Comparison of ENCODE assay signal across 8 cellular contexts in genomic region chr1:180229483-180230415, GRCh38. TPM values are rescaled to one million over a fixed set of nuclear protein-coding genes. Genes with fewer than 3 reads are reported as not detected.
DNase-seq lines count a peak whose midpoint lies in the region; ATAC-seq, FAIRE-seq and TF ChIP-seq lines count a peak whose summit lies in the region.

Gene LHX4, plus strand, starts transcription at chr1:180230264. Its CDS starts 266 bp downstream, at chr1:180230530.

- H3K9ac ChIP-seq in NT2/D1 (ENCODE audit: insufficient read length, low read depth) (peak within 1 kb of the TSS; percentile 68), astrocyte (ENCODE audit: low read length) (peak within 1 kb of the TSS; percentile 41), iPS-18a (ENCODE audit: low read length) (peak within 1 kb of the TSS; percentile 52)

- H4K20me1 ChIP-seq in astrocyte (ENCODE audit: insufficient read depth, low read length) = peaks cover 25% of the 10 kb centered on the region

- WGBS in small intestine, 3 donors = 0 to 1% (median 1%) methylated on average over 59 to 104 of the region's 105 CpGs

- H3K27me3 ChIP-seq in NT2/D1 (ENCODE audit: insufficient read depth, insufficient read length) (peaks cover 94% of the 10 kb centered on the region), astrocyte (ENCODE audit: insufficient read depth, low read length) (peaks cover 89% of the 10 kb centered on the region), iPS-18a (ENCODE audit: control insufficient read depth, insufficient read depth, low read length) (peaks cover 90% of the 10 kb centered on the region), small intestine (ENCODE audit: control insufficient read depth in 2 of 2, insufficient read depth in 2 of 2, low read length in 2 of 2) (peaks cover 20 to 54% of the 10 kb centered on the region in 2 donors)

- H3K36me3 ChIP-seq in NT2/D1 (ENCODE audit: insufficient read depth, insufficient read length, low read length) (no peaks in the 10 kb centered on the region), astrocyte (ENCODE audit: insufficient read depth, low read length) (no peaks in the 10 kb centered on the region), iPS-18a (ENCODE audit: control insufficient read depth, low read depth, low read length) (no peaks in the 10 kb centered on the region), small intestine (ENCODE audit: control insufficient read depth in 2 of 2, insufficient read depth in 2 of 2, low read length in 2 of 2) (no peaks in the 10 kb centered on the region)

- peak; percentile 50 for ATAC-seq in HG02885 (IDR thresholded peaks at IDR 0.05; ENCODE audit: poor library complexity, unreplicated experiment)

- TF ChIP-seq CTCF in astrocyte (IDR thresholded peaks at IDR 0.05; ENCODE audit: insufficient read depth, low read depth, low read length) = no peak

- H3K4me1 Mint-ChIP-seq in astrocyte (ENCODE audit: low read depth, unreplicated experiment) = peaks cover 2% of the 10 kb centered on the region

- no peak for FAIRE-seq in astrocyte (lab: Jason Lieb, UNC)
- FAIRE-seq in small intestine (lab: Jason Lieb, UNC) = no peak

- peak within 1 kb of the TSS; percentile 95 for H3K4me2 ChIP-seq in astrocyte (ENCODE audit: low read length)

- H3K4me3 ChIP-seq in NT2/D1 (ENCODE audit: insufficient read length, low read depth) = peak within 1 kb of the TSS; percentile 58
- H3K4me3 ChIP-seq in astrocyte (ENCODE audit: insufficient read depth, low read depth, low read length) = peak within 1 kb of the TSS; percentile 57
- peak within 1 kb of the TSS; percentile 80 for H3K4me3 ChIP-seq in iPS-18a (ENCODE audit: low read length)
- peak within 1 kb of the TSS; percentile 34 to 71 for H3K4me3 ChIP-seq in small intestine (ENCODE audit: low read depth in 1 of 2, low read length in 2 of 2)

- no peak within 1 kb of the TSS for H3K27ac Mint-ChIP-seq in astrocyte (ENCODE audit: unreplicated experiment)

- H3K27me3 Mint-ChIP-seq in astrocyte (ENCODE audit: low read depth, unreplicated experiment) = peaks cover 69% of the 10 kb centered on the region

- peak; percentile 16 for DNase-seq in GF-D8 (lab: John Stamatoyannopoulos, UW)
- no peak for DNase-seq in NT2/D1 (ENCODE audit: low read depth, low spot score)
- no peak for DNase-seq in astrocyte (ENCODE audit: low read depth)
- DNase-seq in small intestine = no peak
- DNase-seq in NCI-H1694 (lab: John Stamatoyannopoulos, UW) = no peak
- no peak for DNase-seq in Ammon's horn (ENCODE audit: low spot score)

- H3K36me3 Mint-ChIP-seq in astrocyte (ENCODE audit: low read depth, unreplicated experiment) = peaks cover 2% of the 10 kb centered on the region

- H3K4me1 ChIP-seq in NT2/D1 (ENCODE audit: insufficient read depth, insufficient read length) (peaks cover 29% of the 10 kb centered on the region), astrocyte (ENCODE audit: insufficient read depth, low read length) (peaks cover 18% of the 10 kb centered on the region), iPS-18a (ENCODE audit: control insufficient read depth, low read depth, low read length) (peaks cover 20% of the 10 kb centered on the region), small intestine (ENCODE audit: control insufficient read depth in 2 of 2, insufficient read depth in 1 of 2, low read depth in 1 of 2, low read length in 1 of 2) (peaks cover 4 to 5% of the 10 kb centered on the region in 2 donors)

- H3K79me2 ChIP-seq in astrocyte (ENCODE audit: insufficient read depth, low read length) = no peaks in the 10 kb centered on the region

- H3K27ac ChIP-seq in astrocyte (ENCODE audit: low read depth, low read length) = no peak within 1 kb of the TSS
- no peak within 1 kb of the TSS for H3K27ac ChIP-seq in iPS-18a (ENCODE audit: low read length)
- no peak within 1 kb of the TSS for H3K27ac ChIP-seq in small intestine (ENCODE audit: low read depth in 1 of 2, low read length in 1 of 2)

- H2AFZ ChIP-seq in astrocyte (ENCODE audit: low read depth, low read length) = peak within 1 kb of the TSS; percentile 83

- H3K4me3 Mint-ChIP-seq in astrocyte (ENCODE audit: unreplicated experiment) = peak within 1 kb of the TSS; percentile 68

- H3K9me3 Mint-ChIP-seq in astrocyte (ENCODE audit: unreplicated experiment) = peaks cover 3% of the 10 kb centered on the region

- H3K9me3 ChIP-seq in NT2/D1 (ENCODE audit: insufficient read depth, low read length) (no peaks in the 10 kb centered on the region), astrocyte (ENCODE audit: insufficient read depth, low read depth, low read length) (no peaks in the 10 kb centered on the region), iPS-18a (ENCODE audit: control insufficient read depth, low read depth, low read length) (no peaks in the 10 kb centered on the region), small intestine (ENCODE audit: control insufficient read depth, low read depth) (no peaks in the 10 kb centered on the region)

RNA-seq across cellular contexts. Expression of gene LHX4, which starts in this region (rescaled TPM):
- total RNA-seq in astrocyte = 0.14 and 0.36 TPM in 2 replicates
- under 1 TPM; 0.18 to 0.27 (median 0.22) TPM for polyA plus RNA-seq in small intestine
